ENCODE assay signal across 9 cellular contexts in genomic region chr7:20786421-20786778, GRCh38. TPM values are rescaled to one million over a fixed set of nuclear protein-coding genes. Genes with fewer than 3 reads are reported as not detected.
DNase-seq lines count a peak whose midpoint lies in the region; ATAC-seq and TF ChIP-seq lines count a peak whose summit lies in the region.
"Had no signal": no experiment of that assay in that cellular context is flagged by ENCODE, and none has a peak within 500 bp of the region (broad histone marks: within the 10 kb centered on the region; RNA-seq: fewer than 3 reads in every experiment).

No MANE protein-coding gene starts in this region.

- intact Hi-C loops in breast epithelium (cut with DNase I; ENCODE audit: low total_unique reads): no loop called here
- intact Hi-C loops in naive thymus-derived CD4-positive, alpha-beta T cell (cut with micrococcal nuclease): loop anchor here (1.0 to 10.0 kb wide), 3 partner anchors 10 to 1674 kb away; no protein-coding TSS in a partner anchor

- DNase-seq in breast epithelium (ENCODE audit: low spot score in 2 of 2): no peak
- no peak for DNase-seq in naive thymus-derived CD4-positive, alpha-beta T cell
- no peak for DNase-seq in SW480 (ENCODE audit: low spot score)
- no peak for DNase-seq in SKM-1 (lab: John Stamatoyannopoulos, UW; ENCODE audit: unreplicated experiment)
- no peak for DNase-seq in stimulated activated naive CD4-positive, alpha-beta T cell treated with Interleukin-2 at 50 U/mL for 16 hours (lab: John Stamatoyannopoulos, UW)
- no peak for DNase-seq in stimulated activated CD4-positive, alpha-beta T cell treated with anti-CD3 and anti-CD28 coated beads, Interleukin-1b, Interleukin-23, amount 100 ng/mL, for 48 hours
- DNase-seq: Karpas-422 had no signal

- H3K9me3 ChIP-seq in breast epithelium: no peaks in the 10 kb centered on the region
- no peaks in the 10 kb centered on the region for H3K9me3 ChIP-seq in naive thymus-derived CD4-positive, alpha-beta T cell (ENCODE audit: control insufficient read depth in 2 of 3, low read length in 3 of 3)

- H3K4me3 ChIP-seq in breast epithelium: peak overlapping the region in 2 of 3 donors; percentile 9 to 55
- H3K4me3 ChIP-seq in naive thymus-derived CD4-positive, alpha-beta T cell (ENCODE audit: low read length): no peak overlapping the region

- peaks cover 74 to 85% (median 81%) of the 10 kb centered on the region in 5 donors for H3K27me3 Mint-ChIP-seq in naive thymus-derived CD4-positive, alpha-beta T cell

- POLR2A ChIA-PET in naive thymus-derived CD4-positive, alpha-beta T cell (lab: Charles Lee): no interaction called here

- H3K36me3 ChIP-seq in breast epithelium: no peaks in the 10 kb centered on the region
- H3K36me3 ChIP-seq in naive thymus-derived CD4-positive, alpha-beta T cell (ENCODE audit: control insufficient read depth in 2 of 3, insufficient read depth in 3 of 3, low read length in 3 of 3): no peaks in the 10 kb centered on the region

- no peak for TF ChIP-seq CTCF in C4-2B (conservative IDR thresholded peaks at IDR 0.05)
- no peak for TF ChIP-seq CTCF in breast epithelium (IDR thresholded peaks at IDR 0.05)

- peaks cover 5 to 6% of the 10 kb centered on the region in 2 donors for H3K4me1 ChIP-seq in breast epithelium
- no peaks in the 10 kb centered on the region for H3K4me1 ChIP-seq in naive thymus-derived CD4-positive, alpha-beta T cell (ENCODE audit: control insufficient read depth in 2 of 2, insufficient read depth in 2 of 2, low read length in 2 of 2)

- H3K27ac ChIP-seq in C4-2B (peak overlapping the region; percentile 18), breast epithelium (no peak overlapping the region)
- H3K27ac ChIP-seq in naive thymus-derived CD4-positive, alpha-beta T cell (ENCODE audit: low read depth, low read length): no peak overlapping the region

- CTCF ChIA-PET in naive thymus-derived CD4-positive, alpha-beta T cell (lab: Charles Lee): no interaction called here

- H3K36me3 Mint-ChIP-seq in naive thymus-derived CD4-positive, alpha-beta T cell: peaks cover 0 to 37% (median 8%) of the 10 kb centered on the region in 5 donors

- H3K4me1 Mint-ChIP-seq in naive thymus-derived CD4-positive, alpha-beta T cell: peaks cover 17 to 36% (median 26%) of the 10 kb centered on the region in 7 donors

- peak overlapping the region; percentile 69 to 86 (median 80) for H3K4me3 Mint-ChIP-seq in naive thymus-derived CD4-positive, alpha-beta T cell

- peak overlapping the region in 4 of 9 donors; percentile 12 to 68 (median 42) for H3K27ac Mint-ChIP-seq in naive thymus-derived CD4-positive, alpha-beta T cell

- ATAC-seq in HG02938 (IDR thresholded peaks at IDR 0.05; ENCODE audit: unreplicated experiment): peak; percentile 6
- ATAC-seq in naive thymus-derived CD4-positive, alpha-beta T cell: no peak

- peaks cover 11 to 100% of the 10 kb centered on the region in 2 donors for H3K27me3 ChIP-seq in breast epithelium
- peaks cover 0 to 46% of the 10 kb centered on the region in 2 donors for H3K27me3 ChIP-seq in naive thymus-derived CD4-positive, alpha-beta T cell (ENCODE audit: control insufficient read depth in 2 of 2, insufficient read depth in 2 of 2, low read length in 2 of 2)

- H3K9me3 Mint-ChIP-seq in naive thymus-derived CD4-positive, alpha-beta T cell: peaks cover 0 to 74% (median 33%) of the 10 kb centered on the region in 11 donors

- TF ChIP-seq POLR2A in breast epithelium (IDR thresholded peaks at IDR 0.05): no peak

RNA-seq across cellular contexts. Expression of gene SP8, which starts 0.3 kb away (rescaled TPM):
- not detected for total RNA-seq in breast epithelium
- not detected for total RNA-seq in naive thymus-derived CD4-positive, alpha-beta T cell
- not detected for polyA plus RNA-seq in naive thymus-derived CD4-positive, alpha-beta T cell
